In genomic region chr16:54287758-54288591, GRCh38 we compare ENCODE assay signal across 9 cellular contexts. TPM values are rescaled to one million over a fixed set of nuclear protein-coding genes. Genes with fewer than 3 reads are reported as not detected.
A peak's percentile ranks its signal among the peaks of the same experiment; 100 is the strongest.
DNase-seq lines count a peak whose midpoint lies in the region; ATAC-seq and TF ChIP-seq lines count a peak whose summit lies in the region.
"Had no signal": no experiment of that assay in that cellular context is flagged by ENCODE, and none has a peak within 500 bp of the region (broad histone marks: within the 10 kb centered on the region; RNA-seq: fewer than 3 reads in every experiment).

No MANE protein-coding gene starts in this region.

- H3K4me3 ChIP-seq in BLaER1 treated with 17β-estradiol and CSF1 and Interleukin-3, amounts not matched to agents 10 nM and 100 nM, result peak overlapping the region; percentile 49 to 68 (median 58); a peak in 16 of 20 replicates
- peak overlapping the region; percentile 98 for H3K4me3 ChIP-seq in PC-9
- peak overlapping the region; percentile 69 for H3K4me3 ChIP-seq in fibroblast of pulmonary artery (replicated peaks; ENCODE audit: low read depth, low read length)
- peak overlapping the region in 1 of 4 donors; percentile 35 for H3K4me3 ChIP-seq in transverse colon

- no peak for TF ChIP-seq EP300 in transverse colon (IDR thresholded peaks at IDR 0.05; ENCODE audit: low read depth)

- H2AFZ ChIP-seq in PC-9, result peak overlapping the region; percentile 94

- no peaks in the 10 kb centered on the region for H3K9me3 Mint-ChIP-seq in osteocyte (ENCODE audit: unreplicated experiment)
- H3K9me3 Mint-ChIP-seq: activated naive CD4-positive, alpha-beta T cell treated with anti-CD3 and anti-CD28 coated beads, Interleukin-2, amount 50 U/mL, for 24 hours had no signal

- H3K27me3 Mint-ChIP-seq in osteocyte (ENCODE audit: unreplicated experiment), result peaks cover 74% of the 10 kb centered on the region

- H3K36me3 Mint-ChIP-seq in osteocyte (ENCODE audit: unreplicated experiment), result peaks cover 2% of the 10 kb centered on the region
- H3K36me3 Mint-ChIP-seq: activated naive CD4-positive, alpha-beta T cell treated with anti-CD3 and anti-CD28 coated beads, Interleukin-2, amount 50 U/mL, for 24 hours had no signal

- peaks cover 10% of the 10 kb centered on the region; the same call in 1 of the 2 replicates for H3F3A ChIP-seq in PC-9 (ENCODE audit: insufficient read depth, low read depth)

- CTCF ChIA-PET in PC-9 (lab: Charles Lee), result no interaction called here

- H3K79me2 ChIP-seq in PC-9 (ENCODE audit: low read depth), result peaks cover 34% of the 10 kb centered on the region

- peak overlapping the region; percentile 66 for H3K4me3 Mint-ChIP-seq in osteocyte (ENCODE audit: unreplicated experiment)
- H3K4me3 Mint-ChIP-seq: activated naive CD4-positive, alpha-beta T cell treated with anti-CD3 and anti-CD28 coated beads, Interleukin-2, amount 50 U/mL, for 24 hours had no signal

- H3K27me3 ChIP-seq in BLaER1 treated with 17β-estradiol and CSF1 and Interleukin-3, amounts not matched to agents 10 nM and 100 nM, result peaks cover 93 to 100% (median 98%) of the 10 kb centered on the region in 11 experiments
- H3K27me3 ChIP-seq in PC-9 (ENCODE audit: insufficient read depth, low read depth) (no peaks in the 10 kb centered on the region), transverse colon (peaks cover 100% of the 10 kb centered on the region)

- peaks cover 0 to 82% (median 61%) of the 10 kb centered on the region in 11 experiments; a peak in 19 of 22 replicates for H4K20me1 ChIP-seq in BLaER1 treated with 17β-estradiol and CSF1 and Interleukin-3, amounts not matched to agents 10 nM and 100 nM
- no peaks in the 10 kb centered on the region for H4K20me1 ChIP-seq in PC-9 (ENCODE audit: insufficient read depth)

- peak overlapping the region; percentile 78 to 98 (median 91) for H3K4me2 ChIP-seq in BLaER1 treated with 17β-estradiol and CSF1 and Interleukin-3, amounts not matched to agents 10 nM and 100 nM
- peak overlapping the region; percentile 96 for H3K4me2 ChIP-seq in PC-9

- peaks cover 36% of the 10 kb centered on the region for H3K4me1 Mint-ChIP-seq in osteocyte (ENCODE audit: unreplicated experiment)

- 4 to 18% methylated on average over 5 to 39 of the region's 48 CpGs for WGBS in transverse colon (ENCODE audit: low coverage in 1 of 2), 2 donors

- intact Hi-C loops in PC-9 (cut with micrococcal nuclease; ENCODE audit: unreplicated experiment), result loop anchor here (1.0 to 5.0 kb wide), 4 partner anchors 95 to 515 kb away; no protein-coding TSS in a partner anchor
- intact Hi-C loops in transverse colon (cut with DNase I; ENCODE audit: low total_unique reads), result no loop called here

- no peak overlapping the region for H3K27ac Mint-ChIP-seq in osteocyte (ENCODE audit: unreplicated experiment)
- H3K27ac Mint-ChIP-seq: activated naive CD4-positive, alpha-beta T cell treated with anti-CD3 and anti-CD28 coated beads, Interleukin-2, amount 50 U/mL, for 24 hours had no signal

- no peak for ATAC-seq in GM18907 (IDR thresholded peaks at IDR 0.05; ENCODE audit: unreplicated experiment)

- peaks cover 0 to 19% (median 10%) of the 10 kb centered on the region in 11 experiments; a peak in 11 of 22 replicates for H3K9me3 ChIP-seq in BLaER1 treated with 17β-estradiol and CSF1 and Interleukin-3, amounts not matched to agents 10 nM and 100 nM (replicated peaks in 1 of 11)
- H3K9me3 ChIP-seq in PC-9 (ENCODE audit: insufficient read depth, low read depth) (no peaks in the 10 kb centered on the region), transverse colon (no peaks in the 10 kb centered on the region)

- in situ Hi-C loops in transverse colon (cut with MboI; ENCODE audit: low pct_ligation_motif_present in 1 of 4, low pct_unique_long_range_greater_than_20kb in 1 of 4, low sequenced_read_pairs in 3 of 4), result loop anchor here in 1 of 4 donors (25.0 kb wide), 1 partner anchor 649 kb away; the partner anchor contains the start of gene IRX5

- no peak overlapping the region; a peak in 1 of 22 replicates for H3K9ac ChIP-seq in BLaER1 treated with 17β-estradiol and CSF1 and Interleukin-3, amounts not matched to agents 10 nM and 100 nM

- DNase-seq in PC-9 (peak in 1 of 2 experiments; percentile 27), fibroblast of pulmonary artery (ENCODE audit: low read depth) (no peak), osteocyte (ENCODE audit: extremely low spot score, unreplicated experiment) (no peak), SK-N-DZ (ENCODE audit: low spot score) (no peak), T1000 (lab: John Stamatoyannopoulos, UW) (no peak), transverse colon (no peak)

- no peak overlapping the region for H3K27ac ChIP-seq in BLaER1 treated with 17β-estradiol and CSF1 and Interleukin-3, amounts not matched to agents 10 nM and 100 nM
- H3K27ac ChIP-seq in PC-9, result peak overlapping the region; percentile 86
- H3K27ac ChIP-seq in transverse colon, result no peak overlapping the region

- TF ChIP-seq CTCF in PC-9 (conservative IDR thresholded peaks at IDR 0.05) (no peak), fibroblast of pulmonary artery (IDR thresholded peaks at IDR 0.05; ENCODE audit: low read length, missing control alignments) (no peak), osteocyte (IDR thresholded peaks at IDR 0.05) (no peak), transverse colon (IDR thresholded peaks at IDR 0.05) (no peak)

- no peak for TF ChIP-seq POLR2A in transverse colon (IDR thresholded peaks at IDR 0.05)

- POLR2A ChIA-PET in PC-9 (lab: Charles Lee; ENCODE audit: unreplicated experiment), result interaction anchor here (0.6 to 0.7 kb wide), 2 partner anchors 136 to 261 kb away, joined by 3 to 4 read pairs; no protein-coding TSS in a partner anchor

- H3K4me1 ChIP-seq in BLaER1 treated with 17β-estradiol and CSF1 and Interleukin-3, amounts not matched to agents 10 nM and 100 nM, result peaks cover 30 to 40% (median 36%) of the 10 kb centered on the region in 10 experiments; a peak in 19 of 20 replicates
- H3K4me1 ChIP-seq in PC-9 (replicated peaks; ENCODE audit: insufficient read depth), result peaks cover 4% of the 10 kb centered on the region
- H3K4me1 ChIP-seq in transverse colon, result peaks cover 9 to 55% (median 40%) of the 10 kb centered on the region in 4 donors

- no peaks in the 10 kb centered on the region for H3K9me2 ChIP-seq in PC-9 (ENCODE audit: insufficient read depth)

- no TSS peak for BruUV-seq in PC-9 (replicated peaks; lab: Mats Ljungman, UMichigan)

- no peaks in the 10 kb centered on the region for H3K36me3 ChIP-seq in BLaER1 treated with 17β-estradiol and CSF1 and Interleukin-3, amounts not matched to agents 10 nM and 100 nM
- H3K36me3 ChIP-seq in PC-9 (ENCODE audit: low read depth) (no peaks in the 10 kb centered on the region), transverse colon (no peaks in the 10 kb centered on the region)

RNA-seq across cellular contexts. Expression of gene IRX3, which starts 1.4 kb away (rescaled TPM):
- total RNA-seq in PC-9 (2021), result 13.1 and 16.0 TPM in 2 replicates
- 0.63 and 0.91 TPM in 2 replicates for total RNA-seq in osteocyte
- 1.6 and 2.2 TPM in 2 replicates for polyA plus RNA-seq in SK-N-DZ (2014; cell fraction: cytosol; rRNA removed)
- polyA plus RNA-seq in SK-N-DZ (2014; cell fraction: nucleus; rRNA removed), result 2.5 and 3.3 TPM in 2 replicates
- under 1 TPM in 1 of 4 donors, not detected in 3; 0.16 TPM for total RNA-seq in transverse colon
